Comparison of ENCODE assay signal across 24 cellular contexts in genomic region chr1:9309080-9309479, GRCh38.
"Had no signal": no experiment of that assay in that cellular context is flagged by ENCODE, and none has a peak within 500 bp of the region (broad histone marks: within the 10 kb centered on the region; RNA-seq: fewer than 3 reads in every experiment).

No MANE protein-coding gene starts in this region.

- FAIRE-seq: kidney had no signal

- H3K36me3 Mint-ChIP-seq: natural killer cell; stimulated activated memory B cell treated with anti-CD40 and anti-IgM and Interleukin-4, amounts not matched to agents 10 μg/mL and 1 μg/mL and 100 μg/mL, for 72 hours had no signal

- H2AFZ ChIP-seq: hepatocyte had no signal

- H3K27ac ChIP-seq: gastrocnemius medialis, hepatocyte, psoas muscle, skin epidermis, spleen, testis, tibial nerve, upper lobe of right lung, uterus had no signal

- H3K36me3 ChIP-seq: gastrocnemius medialis, heart left ventricle, spleen, tibial nerve, upper lobe of right lung, uterus had no signal

- H3K4me3 ChIP-seq: dorsolateral prefrontal cortex, gastrocnemius medialis, heart left ventricle, hepatocyte, lung, psoas muscle, skin epidermis, spleen, testis, tibial nerve, upper lobe of right lung, uterus had no signal

- DNase-seq: cortex of kidney; dorsolateral prefrontal cortex; effector CD4-positive, alpha-beta T cell; gastrocnemius medialis; kidney; natural killer cell; spleen; stimulated activated CD4-positive, alpha-beta T cell treated with anti-CD3 and anti-CD28 coated beads, Interleukin-4, amount 100 ng/mL, for 4 hours; stimulated activated naive CD8-positive, alpha-beta T cell treated with anti-CD3 and anti-CD28 coated beads, Interleukin-15, Interleukin-2, amounts not matched to agents 100 U/mL and 50 U/mL, for 24 hours; substantia nigra; testis; upper lobe of right lung; uterus had no signal

- H3K9me3 ChIP-seq: gastrocnemius medialis, heart left ventricle, psoas muscle, spleen, testis, tibial nerve, upper lobe of right lung, uterus had no signal

- H3K9me3 Mint-ChIP-seq: memory B cell; natural killer cell; neural crest cell; stimulated activated memory B cell treated with anti-CD40 and anti-IgM and Interleukin-4, amounts not matched to agents 10 μg/mL and 1 μg/mL and 100 μg/mL, for 72 hours had no signal

- H3K4me3 Mint-ChIP-seq: memory B cell; natural killer cell; neural crest cell; stimulated activated memory B cell treated with anti-CD40 and anti-IgM and Interleukin-4, amounts not matched to agents 10 μg/mL and 1 μg/mL and 100 μg/mL, for 72 hours had no signal

- ATAC-seq: gastrocnemius medialis; heart left ventricle; left lobe of liver; natural killer cell; psoas muscle; right cardiac atrium; stimulated activated memory B cell treated with anti-CD40 and anti-IgM and Interleukin-4, amounts not matched to agents 10 μg/mL and 1 μg/mL and 100 μg/mL, for 72 hours; stimulated activated naive CD8-positive, alpha-beta T cell treated with anti-CD3 and anti-CD28 coated beads, Interleukin-15, Interleukin-2, amounts not matched to agents 100 U/mL and 50 U/mL, for 24 hours; upper lobe of right lung had no signal

- H3K4me2 ChIP-seq: hepatocyte had no signal

- H3K27me3 ChIP-seq: dorsolateral prefrontal cortex, gastrocnemius medialis, heart left ventricle, hepatocyte, spleen, testis, tibial nerve, upper lobe of right lung, uterus had no signal

- H3K4me1 Mint-ChIP-seq: neural crest cell had no signal

- H3K27ac Mint-ChIP-seq: memory B cell; natural killer cell; stimulated activated memory B cell treated with anti-CD40 and anti-IgM and Interleukin-4, amounts not matched to agents 10 μg/mL and 1 μg/mL and 100 μg/mL, for 72 hours had no signal
